ENCODE assay signal across 13 cellular contexts in the genomic region with DNA sequence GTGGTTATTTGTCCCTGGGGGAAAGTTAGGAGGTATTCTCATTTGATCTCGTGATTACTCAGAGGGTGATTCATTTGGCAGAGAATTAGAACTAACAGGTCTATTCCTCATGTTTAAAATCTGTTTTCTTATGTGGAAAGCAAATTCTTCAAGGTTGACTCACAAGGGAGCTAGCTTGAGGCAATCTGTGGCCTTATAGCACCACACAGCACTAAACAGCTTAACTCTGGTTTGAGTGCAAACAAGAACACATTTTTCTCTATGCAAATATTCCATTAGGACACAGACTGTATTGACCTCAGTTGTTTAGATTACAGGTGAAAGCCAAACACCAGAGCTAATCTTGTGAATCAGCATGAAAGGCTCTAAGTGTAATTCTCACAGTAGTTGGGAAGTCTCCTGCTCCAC.
DNase-seq lines count a peak whose midpoint lies in the region; ATAC-seq and TF ChIP-seq lines count a peak whose summit lies in the region.
"Had no signal": no experiment of that assay in that cellular context is flagged by ENCODE, and none has a peak within 500 bp of the region (broad histone marks: within the 10 kb centered on the region; RNA-seq: fewer than 3 reads in every experiment).

No MANE protein-coding gene starts in this region.

- peak overlapping the region; percentile 66 for H3K27ac ChIP-seq in mesodermal cell (ENCODE audit: low read depth, low read length, severe bottlenecking)
- H3K27ac ChIP-seq: KMS-11 had no signal

- no peak for ATAC-seq in GM18861 (IDR thresholded peaks at IDR 0.05; ENCODE audit: unreplicated experiment)
- ATAC-seq: GM12878 had no signal

- H3K4me3 ChIP-seq in choroid plexus epithelial cell (ENCODE audit: low read depth, low read length) (no peak overlapping the region), mesodermal cell (ENCODE audit: extremely low read depth, insufficient read depth, low read length, poor library complexity, severe bottlenecking) (no peak overlapping the region)
- H3K4me3 ChIP-seq: GM12878 had no signal

- DNase-seq in DMS53 (lab: John Stamatoyannopoulos, UW), result peak; percentile 87
- DNase-seq in NCI-H460 (ENCODE audit: extremely low read depth, low read depth), result peak; percentile 68
- peak; percentile 91 for DNase-seq in choroid plexus epithelial cell (ENCODE audit: low read depth)
- DNase-seq in NOMO-1 (lab: John Stamatoyannopoulos, UW; ENCODE audit: unreplicated experiment in 2 of 2), result no peak
- no peak for DNase-seq in activated CD4-positive, alpha-beta T cell treated with anti-CD3 and anti-CD28 coated beads, Interleukin-2, amount 50 U/mL, for 1 hour
- no peak for DNase-seq in GOT3 (lab: John Stamatoyannopoulos, UW)
- DNase-seq: NCI-H526 treated with DMSO at 0.1 percent for 48 hours; stimulated activated CD4-positive, alpha-beta T cell treated with anti-CD3 and anti-CD28 coated beads, Interleukin-2, amount 100 ng/mL, for 48 hours; substantia nigra had no signal

- no peaks in the 10 kb centered on the region for H3K4me1 ChIP-seq in mesodermal cell (ENCODE audit: control insufficient read depth, insufficient read depth, low read length, poor library complexity, severe bottlenecking)

- H3K9me3 ChIP-seq in mesodermal cell (ENCODE audit: control insufficient read depth, low read length), result no peaks in the 10 kb centered on the region

- no peaks in the 10 kb centered on the region for H3K36me3 ChIP-seq in mesodermal cell (ENCODE audit: control insufficient read depth, insufficient read depth, low read length)

- WGBS in mesodermal cell (ENCODE audit: insufficient coverage in 2 of 2), 2 experiments, result no CpG with 5 or more reads among the region's 1 CpG

- TF ChIP-seq CTCF in choroid plexus epithelial cell (conservative IDR thresholded peaks at IDR 0.05; ENCODE audit: low read depth, low read length), result no peak

Comparison
In these comparisons a context has a peak if more than half of its experiments do, and no peak if none do; other contexts are left out.
1. DNase-seq: peak in DMS53 (single experiment), NCI-H460 (single experiment) and choroid plexus epithelial cell (single experiment); none in NOMO-1 (0 of 2), activated CD4-positive, alpha-beta T cell treated with anti-CD3 and anti-CD28 coated beads, Interleukin-2, amount 50 U/mL, for 1 hour (single experiment) and GOT3 (single experiment).